18 cellular contexts compared by ENCODE assay signal in genomic region chr4:19615086-19615689, GRCh38.
"Had no signal": no experiment of that assay in that cellular context is flagged by ENCODE, and none has a peak within 500 bp of the region (broad histone marks: within the 10 kb centered on the region; RNA-seq: fewer than 3 reads in every experiment).

No MANE protein-coding gene starts in this region.

- DNase-seq: activated B cell treated with CpG ODN at 0.5 μM for 24 hours; activated CD4-positive, alpha-beta T cell treated with anti-CD3 and anti-CD28 coated beads for 48 hours; activated CD8-positive, alpha-beta memory T cell treated with anti-CD3 and anti-CD28 coated beads, Interleukin-2, amount 50 U/mL, for 4 hours; activated CD8-positive, alpha-beta T cell treated with anti-CD3 and anti-CD28 coated beads, Interleukin-2, amount 10 ng/mL, durations not matched to agents 7 days and 5 days; activated gamma-delta T cell; activated T-cell treated with anti-CD3 and anti-CD28 coated beads, Interleukin-2, amount 50 U/mL, for 72 hours; caudate nucleus; islet precursor cell; midbrain; naive B cell had no signal

- H3K4me3 Mint-ChIP-seq: activated B cell treated with CpG ODN at 0.5 μM for 24 hours; activated CD8-positive, alpha-beta T cell treated with anti-CD3 and anti-CD28 coated beads, Interleukin-2, amount 10 ng/mL, durations not matched to agents 7 days and 5 days; activated T-cell treated with anti-CD3 and anti-CD28 coated beads, Interleukin-2, amount 50 U/mL, for 72 hours; naive B cell; stimulated activated naive CD8-positive, alpha-beta T cell treated with anti-CD3 and anti-CD28 coated beads, Interleukin-15, Interleukin-2, amounts not matched to agents 100 ng/mL and 50 ng/mL, for 24 hours; type B pancreatic cell had no signal

- H3K4me1 Mint-ChIP-seq: activated B cell treated with CpG ODN at 0.5 μM for 24 hours, naive B cell had no signal

- H3K4me3 ChIP-seq: esophagus muscularis mucosa, lung, pancreas, suprapubic skin had no signal

- H3K27me3 Mint-ChIP-seq: activated B cell treated with CpG ODN at 0.5 μM for 24 hours; naive B cell; stimulated activated naive CD8-positive, alpha-beta T cell treated with anti-CD3 and anti-CD28 coated beads, Interleukin-15, Interleukin-2, amounts not matched to agents 100 ng/mL and 50 ng/mL, for 24 hours; type B pancreatic cell had no signal

- H3K27ac Mint-ChIP-seq: activated B cell treated with CpG ODN at 0.5 μM for 24 hours; activated CD8-positive, alpha-beta T cell treated with anti-CD3 and anti-CD28 coated beads, Interleukin-2, amount 10 ng/mL, durations not matched to agents 7 days and 5 days; activated naive CD4-positive, alpha-beta T cell treated with anti-CD3 and anti-CD28 coated beads, Interleukin-2, amount 50 U/mL, for 72 hours; activated T-cell treated with anti-CD3 and anti-CD28 coated beads, Interleukin-2, amount 50 U/mL, for 72 hours; naive B cell; stimulated activated naive CD8-positive, alpha-beta T cell treated with anti-CD3 and anti-CD28 coated beads, Interleukin-15, Interleukin-2, amounts not matched to agents 100 ng/mL and 50 ng/mL, for 24 hours; type B pancreatic cell had no signal

- H3K9me3 ChIP-seq: pancreas had no signal

- H3K36me3 Mint-ChIP-seq: activated naive CD4-positive, alpha-beta T cell treated with anti-CD3 and anti-CD28 coated beads, Interleukin-2, amount 50 U/mL, for 72 hours; naive B cell; type B pancreatic cell had no signal

- H3K27me3 ChIP-seq: esophagus muscularis mucosa, pancreas, suprapubic skin had no signal

- ATAC-seq: activated CD8-positive, alpha-beta T cell treated with anti-CD3 and anti-CD28 coated beads, Interleukin-2, amount 10 ng/mL, durations not matched to agents 7 days and 5 days; activated naive CD4-positive, alpha-beta T cell treated with anti-CD3 and anti-CD28 coated beads, Interleukin-2, amount 50 U/mL, for 72 hours; activated T-cell treated with anti-CD3 and anti-CD28 coated beads, Interleukin-2, amount 50 U/mL, for 72 hours; pancreas; sciatic nerve had no signal

- H3K36me3 ChIP-seq: esophagus muscularis mucosa, pancreas, suprapubic skin had no signal

- H3K27ac ChIP-seq: esophagus muscularis mucosa, pancreas, suprapubic skin had no signal

- H3K4me1 ChIP-seq: esophagus muscularis mucosa, pancreas, suprapubic skin had no signal
